18 cellular contexts compared by ENCODE assay signal in the genomic region with DNA sequence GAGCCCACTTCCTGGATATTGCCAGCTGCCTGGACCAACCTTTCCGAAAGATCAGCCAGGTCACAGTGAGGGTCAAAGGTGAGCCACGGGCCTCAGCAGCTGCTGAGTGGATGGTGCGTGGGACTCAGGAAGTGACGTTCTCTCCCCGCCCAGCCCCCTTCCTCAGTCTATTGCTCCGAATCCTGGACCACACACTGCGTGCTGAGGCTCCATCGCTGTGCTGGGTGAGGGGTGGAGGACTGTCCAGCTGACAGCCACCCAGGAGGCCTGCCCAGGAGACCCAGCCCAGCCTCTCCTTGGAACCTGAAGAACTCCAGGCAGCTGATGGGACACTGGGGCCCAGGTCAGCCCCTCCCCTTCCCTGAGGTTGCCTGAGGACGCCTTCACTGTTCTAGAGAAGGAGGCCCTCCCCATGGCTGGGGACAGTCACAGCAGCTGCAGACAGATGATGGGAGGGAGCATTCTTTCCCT.
DNase-seq lines count a peak whose midpoint lies in the region; ATAC-seq and TF ChIP-seq lines count a peak whose summit lies in the region.
"Had no signal": no experiment of that assay in that cellular context is flagged by ENCODE, and none has a peak within 500 bp of the region (broad histone marks: within the 10 kb centered on the region; RNA-seq: fewer than 3 reads in every experiment).

No MANE protein-coding gene starts in this region.

- H2AFZ ChIP-seq in DND-41 (ENCODE audit: low read depth, low read length), result peak overlapping the region; percentile 51
- H2AFZ ChIP-seq: hepatocyte had no signal

- no peaks in the 10 kb centered on the region for H4K20me1 ChIP-seq in DND-41 (ENCODE audit: insufficient read depth, low read length)

- in situ Hi-C loops in gastrocnemius medialis (cut with MboI; ENCODE audit: low sequenced_read_pairs in 4 of 4), result no loop called here

- H3K9ac ChIP-seq in DND-41 (ENCODE audit: low read depth, low read length), result 0 out of 2 replicates have a peak overlapping the region, but pooled peaks have one; percentile 2

- DNase-seq in DND-41, result peak; percentile 53
- peak; percentile 52 for DNase-seq in ecto neural progenitor cell (ENCODE audit: low spot score)
- DNase-seq in right lobe of liver, result peak in 1 of 3 donors; percentile 42
- DNase-seq in gastrocnemius medialis, result peak; percentile 25 to 40
- DNase-seq in kidney tubule cell (ENCODE audit: low spot score), result no peak
- no peak for DNase-seq in NCI-H2171 treated with DMSO at 0.1 percent for 48 hours (lab: John Stamatoyannopoulos, UW)
- no peak for DNase-seq in activated T-cell treated with anti-CD3 and anti-CD28 coated beads, Interleukin-2, amount 50 U/mL, for 48 hours
- no peak for DNase-seq in NCI-H128 (lab: John Stamatoyannopoulos, UW; ENCODE audit: unreplicated experiment)
- DNase-seq: activated CD4-positive, alpha-beta T cell treated with anti-CD3 and anti-CD28 coated beads, Interleukin-2, amount 10 ng/mL, durations not matched to agents 24 days and 14 days; CD4-positive, alpha-beta memory T cell; cerebellar nuclear complex; left colon; NCI-H1105; NCI-H2227 treated with DMSO at 0.1 percent for 48 hours; sigmoid colon had no signal

- no peaks in the 10 kb centered on the region for H3K27me3 ChIP-seq in DND-41 (ENCODE audit: insufficient read depth, low read length, poor library complexity)
- H3K27me3 ChIP-seq in right lobe of liver, result peaks cover 0 to 3% of the 10 kb centered on the region in 2 donors
- no peaks in the 10 kb centered on the region for H3K27me3 ChIP-seq in gastrocnemius medialis
- H3K27me3 ChIP-seq: hepatocyte, sigmoid colon had no signal

- TF ChIP-seq CTCF in DND-41 (IDR thresholded peaks at IDR 0.05; ENCODE audit: borderline replicate concordance, extremely low read depth, low read length, poor library complexity, severe bottlenecking) (peak; percentile 29), right lobe of liver (IDR thresholded peaks at IDR 0.05) (no peak), gastrocnemius medialis (IDR thresholded peaks at IDR 0.05 in 4 of 5, conservative IDR thresholded peaks at IDR 0.05 in 1 of 5) (no peak)

- H3K4me2 ChIP-seq in DND-41 (ENCODE audit: insufficient read depth, low read length), result no peak overlapping the region
- H3K4me2 ChIP-seq: A549, hepatocyte had no signal

- intact Hi-C loops in right lobe of liver (cut with DNase I), result no loop called here
- intact Hi-C loops in gastrocnemius medialis (cut with DNase I; ENCODE audit: low total_unique reads), result no loop called here

- H3K9me3 ChIP-seq in DND-41 (ENCODE audit: insufficient read depth, low read length, severe bottlenecking), result no peaks in the 10 kb centered on the region
- H3K9me3 ChIP-seq in right lobe of liver, result no peaks in the 10 kb centered on the region
- no peaks in the 10 kb centered on the region for H3K9me3 ChIP-seq in gastrocnemius medialis

- H3K36me3 ChIP-seq in DND-41 (ENCODE audit: insufficient read depth, low read length) (no peaks in the 10 kb centered on the region), right lobe of liver (no peaks in the 10 kb centered on the region), gastrocnemius medialis (no peaks in the 10 kb centered on the region)
- H3K36me3 ChIP-seq: sigmoid colon had no signal

- H3K4me3 ChIP-seq in DND-41 (ENCODE audit: low read depth in 1 of 2, low read length in 2 of 2) (no peak overlapping the region), right lobe of liver (no peak overlapping the region), gastrocnemius medialis (no peak overlapping the region)
- H3K4me3 ChIP-seq: A549, hepatocyte, sigmoid colon had no signal

- 37% methylated on average over 4 of the region's 9 CpGs for WGBS in right lobe of liver (ENCODE audit: insufficient coverage, low coverage, low lambda C conversion rate, missing lambda C conversion rate)

- H3K4me1 ChIP-seq in DND-41 (ENCODE audit: insufficient read depth, low read length) (peaks cover 25% of the 10 kb centered on the region), right lobe of liver (no peaks in the 10 kb centered on the region), gastrocnemius medialis (peaks cover 9 to 13% of the 10 kb centered on the region in 2 donors)
- H3K4me1 ChIP-seq: A549, sigmoid colon had no signal

- H3K27ac ChIP-seq in DND-41 (ENCODE audit: low read length) (peak overlapping the region; percentile 58), right lobe of liver (peak overlapping the region; percentile 6 to 43 (median 29)), gastrocnemius medialis (peak overlapping the region; percentile 20 to 69 (median 66))
- H3K27ac ChIP-seq: A549, hepatocyte had no signal

- ATAC-seq in DND-41 (ENCODE audit: insufficient read depth, low read depth) (peak; percentile 87), right lobe of liver (peak; percentile 52 to 80 (median 70)), gastrocnemius medialis (peak; percentile 40 to 55)
- ATAC-seq: HCT116, left colon had no signal

- H3K79me2 ChIP-seq in DND-41 (ENCODE audit: insufficient read depth, low read length), result no peaks in the 10 kb centered on the region
- H3K79me2 ChIP-seq: hepatocyte had no signal

- no peak for TF ChIP-seq POLR2A in right lobe of liver (IDR thresholded peaks at IDR 0.05)
- no peak for TF ChIP-seq POLR2A in gastrocnemius medialis (IDR thresholded peaks at IDR 0.05)

Comparison
In these comparisons a context has a peak if more than half of its experiments do, and no peak if none do; other contexts are left out.
1. DNase-seq: peak in DND-41 (single experiment), ecto neural progenitor cell (single experiment) and gastrocnemius medialis (2 of 2); none in kidney tubule cell (single experiment), NCI-H2171 treated with DMSO at 0.1 percent for 48 hours (single experiment), activated T-cell treated with anti-CD3 and anti-CD28 coated beads, Interleukin-2, amount 50 U/mL, for 48 hours (0 of 2) and NCI-H128 (single experiment).
2. Peak in every context shown above with its lines, with median percentiles within 50 percentile points of each other: ATAC-seq and H3K27ac ChIP-seq.